11 cellular contexts compared by ENCODE assay signal in the genomic region with DNA sequence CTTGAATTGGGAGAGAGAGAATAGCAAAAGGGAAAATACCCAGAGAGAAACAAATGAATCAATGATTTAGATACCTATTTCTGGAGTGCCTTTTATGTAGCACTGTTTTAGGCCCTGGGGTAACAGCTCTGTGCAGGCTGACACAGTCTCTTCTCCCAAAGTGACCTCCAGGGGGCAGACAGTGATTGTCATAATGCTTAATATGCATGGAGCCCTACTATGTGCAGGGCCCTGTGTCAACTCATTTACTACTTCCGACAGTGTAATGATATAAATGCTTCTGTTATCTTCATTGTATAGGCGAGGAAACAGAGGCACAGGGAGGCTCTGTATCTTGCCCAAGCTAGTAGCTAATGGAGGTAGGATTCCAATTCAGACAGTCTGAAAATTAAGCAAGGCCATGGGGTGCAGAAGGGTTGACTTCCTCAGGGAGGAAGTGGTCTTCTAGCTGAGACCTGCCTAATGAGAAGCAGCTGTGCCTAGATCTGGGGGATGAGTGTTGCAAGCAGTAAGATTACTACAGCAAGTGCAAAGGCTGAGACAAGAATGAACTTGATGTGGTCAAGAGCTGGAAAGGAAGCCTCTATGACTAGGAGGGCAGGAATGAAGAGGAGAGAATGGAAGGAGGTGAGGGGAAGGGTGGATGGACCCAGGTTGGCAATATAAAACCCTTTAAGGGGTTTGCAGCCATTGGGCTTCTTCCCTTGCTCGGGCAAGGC. TPM values are rescaled to one million over a fixed set of nuclear protein-coding genes. Genes with fewer than 3 reads are reported as not detected.
DNase-seq lines count a peak whose midpoint lies in the region; ATAC-seq and TF ChIP-seq lines count a peak whose summit lies in the region.
"Had no signal": no experiment of that assay in that cellular context is flagged by ENCODE, and none has a peak within 500 bp of the region (broad histone marks: within the 10 kb centered on the region; RNA-seq: fewer than 3 reads in every experiment).

No MANE protein-coding gene starts in this region.

- DNase-seq in AG20443 (ENCODE audit: low spot score) (peak; percentile 82), HL-60 (ENCODE audit: low read depth in 1 of 2, low spot score in 1 of 2) (peak; percentile 80 to 82), SW 1271 (lab: John Stamatoyannopoulos, UW) (peak; percentile 61 to 74), hepatic stellate cell (ENCODE audit: low spot score) (peak; percentile 56), inferior parietal cortex (ENCODE audit: extremely low spot score) (no peak), NCI-H128 (lab: John Stamatoyannopoulos, UW; ENCODE audit: unreplicated experiment) (no peak), Right ventricle myocardium superior (no peak)
- DNase-seq: activated T-cell treated with anti-CD3 and anti-CD28 coated beads for 4 hours, DMS79, kidney had no signal

- ATAC-seq in Right ventricle myocardium superior (ENCODE audit: poor library complexity) (no peak), HG02759 (IDR thresholded peaks at IDR 0.05; ENCODE audit: unreplicated experiment) (no peak)

- TF ChIP-seq CTCF in HL-60 (IDR thresholded peaks at IDR 0.05; ENCODE audit: insufficient read depth, low read length) = peak; percentile 25

- H3K4me3 ChIP-seq in HL-60 (replicated peaks; ENCODE audit: insufficient read depth, low read length) = no peak overlapping the region

- peak overlapping the region; percentile 7; the same call in 1 of the 2 replicates for H3K27ac ChIP-seq in HL-60 (replicated peaks)

- H3K27me3 ChIP-seq in HL-60 (ENCODE audit: insufficient read depth, poor library complexity, severe bottlenecking) = no peaks in the 10 kb centered on the region

- intact Hi-C loops in Right ventricle myocardium superior (cut with DNase I) = loop anchor here (10.0 kb wide), 1 partner anchor 148 kb away; no protein-coding TSS in a partner anchor

RNA-seq across cellular contexts. Expression of gene SERINC2, which starts 16.2 kb away (rescaled TPM):
- total RNA-seq in Right ventricle myocardium superior = 1.5 TPM

RNA-seq across cellular contexts. Expression of gene FABP3, which starts 23.9 kb away (rescaled TPM):
- total RNA-seq in Right ventricle myocardium superior = 4,881 TPM

Comparison
In these comparisons a context has a peak if more than half of its experiments do, and no peak if none do; other contexts are left out.
1. DNase-seq: peak in AG20443 (single experiment), HL-60 (2 of 2), SW 1271 (2 of 2) and hepatic stellate cell (single experiment); none in inferior parietal cortex (single experiment), NCI-H128 (single experiment) and Right ventricle myocardium superior (single experiment).